In genomic region chr16:88857728-88858339, GRCh38 we compare ENCODE assay signal across 8 cellular contexts. TPM values are rescaled to one million over a fixed set of nuclear protein-coding genes. Genes with fewer than 3 reads are reported as not detected.
DNase-seq lines count a peak whose midpoint lies in the region; ATAC-seq and TF ChIP-seq lines count a peak whose summit lies in the region.

No MANE protein-coding gene starts in this region.

- H3K9me3 ChIP-seq in lower lobe of right lung: no peaks in the 10 kb centered on the region

- intact Hi-C loops in dorsolateral prefrontal cortex (cut with DNase I): loop anchor here (2.0 to 10.0 kb wide), 5 partner anchors 46 to 359 kb away; partner anchors contain the start of genes APRT (in 2 of the 2) and ZNF778 (in 1 of the 2)
- intact Hi-C loops in lower lobe of right lung (cut with DNase I): no loop called here

- TF ChIP-seq CTCF in dorsolateral prefrontal cortex (IDR thresholded peaks at IDR 0.05 in 54 of 56, conservative IDR thresholded peaks at IDR 0.05 in 2 of 56; ENCODE audit: low read depth in 1 of 56, partially characterized antibody in 56 of 56) (peak in 55 of 56 donors; percentile 47 to 83 (median 67)), lower lobe of right lung (IDR thresholded peaks at IDR 0.05) (peak; percentile 75)

- peaks cover 48% of the 10 kb centered on the region for H3K4me1 ChIP-seq in lower lobe of right lung

- DNase-seq in DMS114 treated with DMSO at 0.1 percent for 48 hours (lab: John Stamatoyannopoulos, UW; ENCODE audit: unreplicated experiment) (peak; percentile 31), NCI-H2171 (lab: John Stamatoyannopoulos, UW) (peak; percentile 35), dorsolateral prefrontal cortex (peak; percentile 57 to 88 (median 83)), lower lobe of right lung (peak; percentile 85), NCI-H2029 treated with DMSO at 0.1 percent for 48 hours (lab: John Stamatoyannopoulos, UW) (no peak)
- peak; percentile 75 for DNase-seq in activated CD4-positive, alpha-beta T cell treated with anti-CD3 and anti-CD28 coated beads, Interleukin-2, amount 50 U/mL, for 1 hour
- peak; percentile 66 to 69 for DNase-seq in stimulated activated CD4-positive, alpha-beta T cell treated with anti-CD3 and anti-CD28 coated beads, Interleukin-4, amount 100 ng/mL, for 48 hours (ENCODE audit: low read depth in 2 of 2)

- H3K4me3 ChIP-seq in dorsolateral prefrontal cortex (peak overlapping the region; percentile 66 to 100 (median 97)), lower lobe of right lung (peak overlapping the region; percentile 100)

- no peaks in the 10 kb centered on the region for H3K27me3 ChIP-seq in dorsolateral prefrontal cortex
- no peaks in the 10 kb centered on the region for H3K27me3 ChIP-seq in lower lobe of right lung (ENCODE audit: low read depth)

- H3K27ac ChIP-seq in dorsolateral prefrontal cortex: peak overlapping the region; percentile 85 to 100 (median 97)
- H3K27ac ChIP-seq in lower lobe of right lung: peak overlapping the region; percentile 90

- H3K36me3 ChIP-seq in lower lobe of right lung: peaks cover 42% of the 10 kb centered on the region

- peak; percentile 27 for ATAC-seq in GM21619 (IDR thresholded peaks at IDR 0.05; ENCODE audit: unreplicated experiment)
- peak; percentile 79 to 80 for ATAC-seq in lower lobe of right lung

RNA-seq across cellular contexts. Expression of gene TRAPPC2L, which starts 0.9 kb away (rescaled TPM):
- total RNA-seq in dorsolateral prefrontal cortex: 10 to 100 TPM; 30.9 to 83.9 (median 57.9) TPM
- 51.4 TPM for total RNA-seq in lower lobe of right lung

RNA-seq across cellular contexts. Expression of gene GALNS, which starts 1.1 kb away (rescaled TPM):
- total RNA-seq in dorsolateral prefrontal cortex (10 to 100 TPM; 22.5 to 60.1 (median 36.3) TPM), lower lobe of right lung (48.5 TPM)

RNA-seq across cellular contexts. Expression of gene PABPN1L, which starts 8.6 kb away (rescaled TPM):
- total RNA-seq in dorsolateral prefrontal cortex (under 1 TPM in 22 of 120 experiments, not detected in 98; 0.36 to 0.92 (median 0.56) TPM), lower lobe of right lung (not detected)

RNA-seq across cellular contexts. Expression of gene APRT, which starts 46.1 kb away (rescaled TPM):
- total RNA-seq in dorsolateral prefrontal cortex (10 to 100 TPM; 21.9 to 51.6 (median 33.2) TPM), lower lobe of right lung (87.8 TPM)

RNA-seq across cellular contexts. Expression of gene CDT1, which starts 54.2 kb away (rescaled TPM):
- 1 to 10 TPM in 106 of 120 experiments, under 1 TPM in 14; 0.49 to 5.3 (median 2.0) TPM for total RNA-seq in dorsolateral prefrontal cortex
- 3.5 TPM for total RNA-seq in lower lobe of right lung
